In genomic region chr20:47124235-47124717, GRCh38 we compare ENCODE assay signal across 9 cellular contexts.
DNase-seq lines count a peak whose midpoint lies in the region; ATAC-seq and TF ChIP-seq lines count a peak whose summit lies in the region.
"Had no signal": no experiment of that assay in that cellular context is flagged by ENCODE, and none has a peak within 500 bp of the region (broad histone marks: within the 10 kb centered on the region; RNA-seq: fewer than 3 reads in every experiment).

No MANE protein-coding gene starts in this region.

- TF ChIP-seq CTCF in AG10803 (conservative IDR thresholded peaks at IDR 0.05; ENCODE audit: low read length) (no peak), foreskin keratinocyte (conservative IDR thresholded peaks at IDR 0.05) (no peak), osteocyte (IDR thresholded peaks at IDR 0.05) (no peak), GM13977 (IDR thresholded peaks at IDR 0.05; ENCODE audit: extremely low read depth, insufficient read depth, missing control alignments) (no peak)

- H3K9me3 Mint-ChIP-seq in osteocyte (ENCODE audit: unreplicated experiment): no peaks in the 10 kb centered on the region

- no peak overlapping the region for H3K4me3 Mint-ChIP-seq in osteocyte (ENCODE audit: unreplicated experiment)

- no peaks in the 10 kb centered on the region for H3K27me3 ChIP-seq in foreskin keratinocyte

- in situ Hi-C loops in GM13977 (cut with MboI; ENCODE audit: low pct_unique_long_range_greater_than_20kb, low sequenced_read_pairs, unreplicated experiment): no loop called here

- peaks cover 4% of the 10 kb centered on the region for H3K27me3 Mint-ChIP-seq in osteocyte (ENCODE audit: unreplicated experiment)

- H3K36me3 Mint-ChIP-seq in osteocyte (ENCODE audit: unreplicated experiment): no peaks in the 10 kb centered on the region

- no peak overlapping the region for H3K4me3 ChIP-seq in AG10803 (ENCODE audit: low read length)

- peaks cover 34% of the 10 kb centered on the region for H3K4me1 Mint-ChIP-seq in osteocyte (ENCODE audit: unreplicated experiment)

- H3K4me1 ChIP-seq in foreskin keratinocyte: peaks cover 37% of the 10 kb centered on the region

- DNase-seq in AG10803 (ENCODE audit: low read depth) (peak; percentile 25), foreskin keratinocyte (no peak), osteocyte (ENCODE audit: extremely low spot score, unreplicated experiment) (no peak), GM13977 (ENCODE audit: low spot score) (no peak)
- DNase-seq in effector CD8-positive, alpha-beta T cell (lab: John Stamatoyannopoulos, UW): no peak
- DNase-seq: substantia nigra had no signal

- ATAC-seq in SK-N-SH treated with all-trans-retinoic acid at 6 μM for 48 hours: no peak
- peak; percentile 7 for ATAC-seq in foreskin keratinocyte
- ATAC-seq in HG03378 (IDR thresholded peaks at IDR 0.05; ENCODE audit: unreplicated experiment): no peak
- no peak for ATAC-seq in GM21825 (IDR thresholded peaks at IDR 0.05; ENCODE audit: unreplicated experiment)

- peak overlapping the region; percentile 89 for H3K27ac Mint-ChIP-seq in osteocyte (ENCODE audit: unreplicated experiment)

- no peak overlapping the region for H3K27ac ChIP-seq in foreskin keratinocyte

TF ChIP-seq in SK-N-SH treated with all-trans-retinoic acid at 6 μM for 48 hours, 23 proteins besides CTCF, POLR2A, EP300 and RAD21:
- TF ChIP-seq ZFP3 (CRISPR knock-in tag; IDR thresholded peaks at IDR 0.05) (peak; percentile 77), OSR1 (CRISPR knock-in tag; IDR thresholded peaks at IDR 0.05) (peak; percentile 94), CSDC2 (CRISPR knock-in tag; IDR thresholded peaks at IDR 0.05) (peak; percentile 94), ZNF8 (CRISPR knock-in tag; IDR thresholded peaks at IDR 0.05) (no peak), SNAI2 (CRISPR knock-in tag; IDR thresholded peaks at IDR 0.05) (0 out of 2 replicates have a peak, but pooled peaks have one; percentile 41), ISL1 (CRISPR knock-in tag; IDR thresholded peaks at IDR 0.05) (peak; percentile 52), BACH2 (CRISPR knock-in tag; IDR thresholded peaks at IDR 0.05; ENCODE audit: borderline replicate concordance) (no peak), ZC3H10 (CRISPR knock-in tag; IDR thresholded peaks at IDR 0.05) (peak; percentile 65; the same call in 1 of the 2 replicates)
